22 cellular contexts compared by ENCODE assay signal in genomic region chr10:82736305-82736704, GRCh38.
"Had no signal": no experiment of that assay in that cellular context is flagged by ENCODE, and none has a peak within 500 bp of the region (broad histone marks: within the 10 kb centered on the region; RNA-seq: fewer than 3 reads in every experiment).

No MANE protein-coding gene starts in this region.

- H3K4me1 ChIP-seq: body of pancreas had no signal

- H3K27me3 ChIP-seq: body of pancreas had no signal

- H3K9me3 ChIP-seq: body of pancreas had no signal

- DNase-seq: activated B cell treated with CpG ODN at 0.5 μM for 24 hours; activated CD4-positive, alpha-beta T cell treated with anti-CD3 and anti-CD28 coated beads for 1 hour; activated CD4-positive, alpha-beta T cell treated with anti-CD3 and anti-CD28 coated beads, Interleukin-2, amount 10 ng/mL, durations not matched to agents 24 days and 14 days; activated CD4-positive, alpha-beta T cell treated with anti-CD3 and anti-CD28 coated beads, Interleukin-2, amount 50 U/mL, for 48 hours; activated CD8-positive, alpha-beta memory T cell treated with anti-CD3 and anti-CD28 coated beads, Interleukin-2, amount 10 ng/mL, durations not matched to agents 7 days and 5 days; activated effector memory CD4-positive, alpha-beta T cell treated with Interleukin-2 at 50 U/mL for 16 hours; activated naive CD4-positive, alpha-beta T cell; activated T-cell treated with anti-CD3 and anti-CD28 coated beads, Interleukin-2, amount 50 U/mL, for 24 hours; aorta; body of pancreas; central memory CD4-positive, alpha-beta T cell; Karpas-422; NCI-H2029; NCI-H2107; NCI-H2171 treated with DMSO at 0.1 percent for 48 hours; NCI-H226; NCI-H526; NCI-H82; PC-9; SHP77 treated with DMSO at 0.1 percent for 48 hours; T-helper 17 cell; T-helper 9 cell had no signal

- H3K4me3 ChIP-seq: body of pancreas, PC-9 had no signal

- H3K27ac ChIP-seq: body of pancreas, PC-9 had no signal

- H3K4me2 ChIP-seq: PC-9 had no signal

- H2AFZ ChIP-seq: PC-9 had no signal
